ENCODE assay signal across 25 cellular contexts in the genomic region with DNA sequence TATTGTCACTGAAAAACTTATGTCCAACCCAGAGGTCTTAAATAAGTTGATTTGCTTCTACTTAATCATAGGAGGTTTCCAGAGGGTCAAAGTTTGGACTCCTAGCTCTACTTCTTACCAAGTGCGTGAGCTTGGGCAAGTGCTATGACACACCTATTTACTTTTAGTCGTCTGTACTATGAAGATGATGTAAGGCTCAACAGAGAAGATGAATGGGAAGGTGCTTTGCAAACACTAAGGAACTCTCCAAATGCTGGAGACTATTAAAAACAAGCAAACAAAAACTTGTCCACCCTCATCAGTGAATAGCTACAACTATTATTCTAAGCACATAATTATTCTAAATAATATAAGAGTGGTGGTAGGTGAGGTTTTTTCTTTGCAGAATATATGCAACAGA.
DNase-seq lines count a peak whose midpoint lies in the region; ATAC-seq and TF ChIP-seq lines count a peak whose summit lies in the region.
"Had no signal": no experiment of that assay in that cellular context is flagged by ENCODE, and none has a peak within 500 bp of the region (broad histone marks: within the 10 kb centered on the region; RNA-seq: fewer than 3 reads in every experiment).

No MANE protein-coding gene starts in this region.

- CTCF ChIA-PET in SK-N-SH (lab: Yijun Ruan, JAX), result interaction anchor here (1.1 to 1.5 kb wide), 2 partner anchors 20 to 163 kb away, joined by 3 read pairs; no protein-coding TSS in a partner anchor

- no peak overlapping the region for H3K4me3 ChIP-seq in SK-N-SH (ENCODE audit: low read depth in 2 of 2, low read length in 1 of 2)
- H3K4me3 ChIP-seq: K562, left ventricle myocardium inferior, pancreas, testis, uterus had no signal

- peaks cover 11% of the 10 kb centered on the region for H3F3A ChIP-seq in SK-N-SH (replicated peaks; ENCODE audit: insufficient read depth)

- H3K36me3 Mint-ChIP-seq in T-helper 17 cell (ENCODE audit: low read depth), result no peaks in the 10 kb centered on the region
- H3K36me3 Mint-ChIP-seq: activated naive CD8-positive, alpha-beta T cell treated with anti-CD3 and anti-CD28 coated beads for 36 hours; stimulated activated naive B cell treated with anti-CD40 and anti-IgM and Interleukin-4, amounts not matched to agents 10 μg/mL and 1 μg/mL and 100 μg/mL, for 72 hours had no signal

- H3K27ac Mint-ChIP-seq in T-helper 17 cell, result no peak overlapping the region
- H3K27ac Mint-ChIP-seq: activated naive CD8-positive, alpha-beta T cell treated with anti-CD3 and anti-CD28 coated beads for 36 hours; nephron progenitor cell; stimulated activated naive B cell treated with anti-CD40 and anti-IgM and Interleukin-4, amounts not matched to agents 10 μg/mL and 1 μg/mL and 100 μg/mL, for 72 hours had no signal

- H3K9me2 ChIP-seq in SK-N-SH, result no peaks in the 10 kb centered on the region

- TF ChIP-seq RAD21 in SK-N-SH (IDR thresholded peaks at IDR 0.05; ENCODE audit: low read length), result no peak

- H3K79me2 ChIP-seq in SK-N-SH (ENCODE audit: insufficient read depth), result no peaks in the 10 kb centered on the region

- 76% methylated on average over 2 of the region's 2 CpGs for WGBS in SK-N-SH (ENCODE audit: low lambda C conversion rate)

- H3K4me3 Mint-ChIP-seq in T-helper 17 cell, result no peak overlapping the region
- H3K4me3 Mint-ChIP-seq: activated naive CD8-positive, alpha-beta T cell treated with anti-CD3 and anti-CD28 coated beads for 36 hours; nephron progenitor cell; stimulated activated naive B cell treated with anti-CD40 and anti-IgM and Interleukin-4, amounts not matched to agents 10 μg/mL and 1 μg/mL and 100 μg/mL, for 72 hours had no signal

- TF ChIP-seq EP300 in SK-N-SH (IDR thresholded peaks at IDR 0.05; ENCODE audit: borderline replicate concordance in 1 of 2, low read depth in 1 of 2, low read length in 1 of 2), result no peak

- no peak overlapping the region for H2AFZ ChIP-seq in SK-N-SH (ENCODE audit: low read depth)

- peaks cover 2% of the 10 kb centered on the region for H3K4me1 Mint-ChIP-seq in T-helper 17 cell
- H3K4me1 Mint-ChIP-seq: nephron progenitor cell had no signal

- H3K9ac ChIP-seq in SK-N-SH, result no peak overlapping the region

- H3K9me3 ChIP-seq in SK-N-SH (no peaks in the 10 kb centered on the region), T-helper 17 cell (ENCODE audit: control insufficient read depth, low read length, poor library complexity, severe bottlenecking) (no peaks in the 10 kb centered on the region)
- H3K9me3 ChIP-seq: pancreas, testis, uterus had no signal

- no peak overlapping the region for H3K27ac ChIP-seq in SK-N-SH (ENCODE audit: low read depth in 2 of 2, low read length in 1 of 2)
- H3K27ac ChIP-seq: C4-2B, left ventricle myocardium inferior, pancreas, testis, uterus had no signal

- POLR2A ChIA-PET in SK-N-SH (lab: Yijun Ruan, JAX), result no interaction called here

- TF ChIP-seq CTCF in SK-N-SH (IDR thresholded peaks at IDR 0.05), result no peak

- DNase-seq in DMS53 treated with DMSO at 0.1 percent for 48 hours (lab: John Stamatoyannopoulos, UW; ENCODE audit: unreplicated experiment) (peak; percentile 32), HuH-7 (ENCODE audit: low spot score) (peak; percentile 12), SK-N-SH (no peak), iris pigment epithelial cell (ENCODE audit: low read depth) (peak; percentile 49), GM19240 (ENCODE audit: insufficient read length, low spot score) (no peak), T-helper 17 cell (no peak), SW480 (ENCODE audit: low spot score) (no peak)
- DNase-seq: activated CD4-positive, alpha-beta T cell treated with anti-CD3 and anti-CD28 coated beads, Interleukin-2, amount 50 U/mL, for 48 hours; activated CD8-positive, alpha-beta memory T cell treated with anti-CD3 and anti-CD28 coated beads, Interleukin-2, amount 50 U/mL, for 48 hours; activated naive CD8-positive, alpha-beta T cell treated with anti-CD3 and anti-CD28 coated beads for 36 hours; erythroblast; foreskin melanocyte; left ventricle myocardium inferior; NCI-H1436 treated with DMSO at 0.1 percent for 48 hours; NCI-H524 treated with DMSO at 0.1 percent for 48 hours; nephron progenitor cell; pancreas; right cardiac atrium; stimulated activated CD4-positive, alpha-beta T cell treated with anti-CD3 and anti-CD28 coated beads, Interleukin-12 subunit alpha, Interleukin-12 subunit beta, amount 100 ng/mL, for 4 hours; stimulated activated CD4-positive, alpha-beta T cell treated with anti-CD3 and anti-CD28 coated beads, Interleukin-4, amount 100 ng/mL, for 24 hours; stimulated activated naive B cell treated with anti-CD40 and anti-IgM and Interleukin-4, amounts not matched to agents 10 μg/mL and 1 μg/mL and 100 μg/mL, for 72 hours; testis; uterus had no signal

- H3K27me3 ChIP-seq in SK-N-SH (ENCODE audit: insufficient read depth), result no peaks in the 10 kb centered on the region
- H3K27me3 ChIP-seq: pancreas, testis, uterus had no signal

- H3K36me3 ChIP-seq in SK-N-SH (replicated peaks in 1 of 2; ENCODE audit: control insufficient read depth in 1 of 2, insufficient read depth in 2 of 2, low read length in 1 of 2), result no peaks in the 10 kb centered on the region
- H3K36me3 ChIP-seq: left ventricle myocardium inferior, pancreas, uterus had no signal

- ATAC-seq in T-helper 17 cell, result no peak
- ATAC-seq: K562; pancreas; right cardiac atrium; stimulated activated naive B cell treated with anti-CD40 and anti-IgM and Interleukin-4, amounts not matched to agents 10 μg/mL and 1 μg/mL and 100 μg/mL, for 72 hours had no signal

- H4K20me1 ChIP-seq in SK-N-SH (ENCODE audit: insufficient read depth), result no peaks in the 10 kb centered on the region

- peaks cover 0 to 5% of the 10 kb centered on the region in 2 experiments; a peak in 3 of 4 replicates for H3K4me1 ChIP-seq in SK-N-SH (ENCODE audit: control insufficient read depth in 1 of 2, insufficient read depth in 2 of 2, low read depth in 1 of 2, low read length in 1 of 2)
- H3K4me1 ChIP-seq: left ventricle myocardium inferior, pancreas, uterus had no signal

- H3K4me2 ChIP-seq in SK-N-SH, result no peak overlapping the region

- H3K27me3 Mint-ChIP-seq in T-helper 17 cell, result peaks cover 37% of the 10 kb centered on the region

TF ChIP-seq in SK-N-SH, 30 proteins besides CTCF, POLR2A, EP300 and RAD21:
- TF ChIP-seq REST (IDR thresholded peaks at IDR 0.05; ENCODE audit: low read depth, low read length) (peak; percentile 81), NFIC (IDR thresholded peaks at IDR 0.05; ENCODE audit: borderline replicate concordance) (no peak)

Comparison
In these comparisons a context has a peak if more than half of its experiments do, and no peak if none do; other contexts are left out.
1. DNase-seq: peak in DMS53 treated with DMSO at 0.1 percent for 48 hours (single experiment), HuH-7 (single experiment) and iris pigment epithelial cell (single experiment); none in SK-N-SH (single experiment), GM19240 (single experiment), T-helper 17 cell (0 of 3) and SW480 (single experiment).